In genomic region chr2:168330624-168331423, GRCh38 we compare ENCODE assay signal across 25 cellular contexts.
"Had no signal": no experiment of that assay in that cellular context is flagged by ENCODE, and none has a peak within 500 bp of the region (broad histone marks: within the 10 kb centered on the region; RNA-seq: fewer than 3 reads in every experiment).

No MANE protein-coding gene starts in this region.

- DNase-seq: activated CD4-positive, alpha-beta T cell treated with anti-CD3 and anti-CD28 coated beads, Interleukin-2, amount 50 U/mL, for 48 hours; activated CD4-positive, CD25-positive, alpha-beta regulatory T cell treated with anti-CD3 and anti-CD28 coated beads, Interleukin-2, amount 50 U/mL, for 72 hours; activated CD8-positive, alpha-beta memory T cell treated with anti-CD3 and anti-CD28 coated beads, Interleukin-2, amount 50 U/mL, for 48 hours; activated effector memory CD4-positive, alpha-beta T cell treated with Interleukin-2 at 50 U/mL for 16 hours; activated naive CD4-positive, alpha-beta T cell; activated T-cell treated with anti-CD3 and anti-CD28 coated beads, Interleukin-2, amount 50 U/mL, for 1 hour; aorta; central memory CD4-positive, alpha-beta T cell; KBM-7; MV-4-11; NCI-H1092 treated with DMSO at 0.1 percent for 48 hours; NCI-H1417 treated with DMSO at 0.1 percent for 48 hours; NCI-H1694; NCI-H2029; NCI-H345; NCI-H510A; NCI-H526 treated with DMSO at 0.1 percent for 48 hours; NCI-H82; PC-3; SHP77 treated with DMSO at 0.1 percent for 48 hours; T-helper 17 cell; T-helper 9 cell had no signal

- H3K4me1 Mint-ChIP-seq: T-helper 17 cell, WTC11 had no signal

- H3K27me3 Mint-ChIP-seq: activated naive CD8-positive, alpha-beta T cell had no signal

- H3K4me3 Mint-ChIP-seq: activated naive CD8-positive, alpha-beta T cell; activated T-helper 1 cell treated with anti-CD3 and anti-CD28 coated beads, Interleukin-12 subunit alpha, Interleukin-12 subunit beta, Interleukin-2, Interleukin-4 antibody, amounts not matched to agents 30 ng/mL and 10 ng/mL and 1 ng/mL, durations not matched to agents 14 hours and 24 hours and 36 hours; T-helper 17 cell; WTC11 had no signal

- H3K27ac Mint-ChIP-seq: activated naive CD8-positive, alpha-beta T cell; activated T-helper 1 cell treated with anti-CD3 and anti-CD28 coated beads, Interleukin-12 subunit alpha, Interleukin-12 subunit beta, Interleukin-2, Interleukin-4 antibody, amounts not matched to agents 30 ng/mL and 10 ng/mL and 1 ng/mL, durations not matched to agents 14 hours and 24 hours and 36 hours; T-helper 17 cell; WTC11 had no signal

- ATAC-seq: PC-3, T-helper 17 cell, WTC11 had no signal
